Comparison of ENCODE assay signal across 23 cellular contexts in the genomic region with DNA sequence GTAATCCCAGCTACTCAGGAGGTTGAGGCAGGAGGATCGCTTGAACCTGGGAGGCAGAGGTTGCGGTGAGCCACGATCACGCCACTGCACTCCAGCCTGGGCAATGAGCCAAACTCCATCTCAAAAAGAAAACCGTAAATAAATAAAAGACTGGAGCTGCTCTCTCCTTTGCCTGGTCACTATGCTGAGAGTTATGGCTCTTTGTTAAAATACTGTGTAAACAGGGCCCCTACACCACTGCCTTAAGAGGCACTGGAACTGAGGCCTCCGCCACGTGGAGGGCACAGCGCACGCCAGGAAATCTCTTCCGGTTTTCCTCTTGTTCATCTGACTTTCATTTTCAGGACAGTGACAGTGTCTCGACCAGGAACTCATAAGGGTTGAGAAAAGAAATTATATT.
DNase-seq lines count a peak whose midpoint lies in the region; ATAC-seq and TF ChIP-seq lines count a peak whose summit lies in the region.
"Had no signal": no experiment of that assay in that cellular context is flagged by ENCODE, and none has a peak within 500 bp of the region (broad histone marks: within the 10 kb centered on the region; RNA-seq: fewer than 3 reads in every experiment).

No MANE protein-coding gene starts in this region.

- TF ChIP-seq CTCF in lung (IDR thresholded peaks at IDR 0.05; ENCODE audit: control extremely low read depth, extremely low read depth) (no peak), PC-9 (conservative IDR thresholded peaks at IDR 0.05) (no peak)

- no peak overlapping the region for H2AFZ ChIP-seq in PC-9

- intact Hi-C loops in PC-9 (cut with micrococcal nuclease; ENCODE audit: unreplicated experiment) = no loop called here

- BruUV-seq in PC-9 (replicated peaks; lab: Mats Ljungman, UMichigan) = no TSS peak

- H3K9me2 ChIP-seq in PC-9 (ENCODE audit: insufficient read depth) = no peaks in the 10 kb centered on the region

- H3K27me3 ChIP-seq in lung (ENCODE audit: control insufficient read depth, insufficient read depth) = no peaks in the 10 kb centered on the region
- H3K27me3 ChIP-seq in PC-9 (ENCODE audit: insufficient read depth, low read depth) = peaks cover 86% of the 10 kb centered on the region
- H3K27me3 ChIP-seq: dorsolateral prefrontal cortex, neutrophil had no signal

- 36 to 51% methylated on average over 11 of the region's 11 CpGs for WGBS in lung, 2 donors

- H3K4me2 ChIP-seq in PC-9 = no peak overlapping the region

- H3K27ac ChIP-seq in lung (ENCODE audit: low read depth in 1 of 2, low read length in 1 of 2) = no peak overlapping the region
- H3K27ac ChIP-seq in PC-9 = no peak overlapping the region
- H3K27ac ChIP-seq: dorsolateral prefrontal cortex, gastrocnemius medialis, neutrophil, SK-N-MC had no signal

- ATAC-seq in lung (ENCODE audit: insufficient read depth, low FRiP score) (no peak), HG03108 (IDR thresholded peaks at IDR 0.05; ENCODE audit: unreplicated experiment) (no peak)
- ATAC-seq: gastrocnemius medialis, Panc1, WTC11 had no signal

- DNase-seq in DMS53 treated with DMSO at 0.1 percent for 48 hours (lab: John Stamatoyannopoulos, UW; ENCODE audit: unreplicated experiment) (peak; percentile 24), NCI-H2029 (lab: John Stamatoyannopoulos, UW) (peak; percentile 97), NCI-H774 (lab: John Stamatoyannopoulos, UW) (peak; percentile 63), lung (ENCODE audit: low spot score) (peak; percentile 36), ecto neural progenitor cell (ENCODE audit: low spot score) (no peak), NCI-H1694 (lab: John Stamatoyannopoulos, UW) (no peak), PC-9 (no peak)
- DNase-seq: activated CD4-positive, alpha-beta memory T cell treated with anti-CD3 and anti-CD28 coated beads, Interleukin-2, amount 10 ng/mL, durations not matched to agents 7 days and 5 days; activated naive CD4-positive, alpha-beta T cell treated with Interleukin-2 at 50 U/mL for 16 hours; activated T-cell treated with anti-CD3 and anti-CD28 coated beads, Interleukin-2, amount 50 U/mL, for 1 hour; amygdala; dorsolateral prefrontal cortex; gastrocnemius medialis; HFFc6; NCI-H1048; retina; stimulated activated CD4-positive, alpha-beta T cell treated with anti-CD3 and anti-CD28 coated beads, Interleukin-12 subunit alpha, Interleukin-12 subunit beta, amount 100 ng/mL, for 4 hours; stimulated activated CD8-positive, alpha-beta memory T cell treated with anti-CD3 and anti-CD28 coated beads, Interleukin-4, amount 100 ng/mL, for 48 hours had no signal

- peaks cover 20% of the 10 kb centered on the region for H3F3A ChIP-seq in PC-9 (ENCODE audit: insufficient read depth, low read depth)

- no peaks in the 10 kb centered on the region for H3K79me2 ChIP-seq in PC-9 (ENCODE audit: low read depth)

- no peak overlapping the region for H3K4me3 ChIP-seq in lung
- no peak overlapping the region for H3K4me3 ChIP-seq in PC-9
- H3K4me3 ChIP-seq: dorsolateral prefrontal cortex, gastrocnemius medialis, SK-N-MC had no signal

- H4K20me1 ChIP-seq in PC-9 (ENCODE audit: insufficient read depth) = no peaks in the 10 kb centered on the region

- CTCF ChIA-PET in PC-9 (lab: Charles Lee) = no interaction called here

- H3K36me3 ChIP-seq in lung (ENCODE audit: control insufficient read depth in 2 of 2, insufficient read depth in 2 of 2, low read length in 2 of 2) (no peaks in the 10 kb centered on the region), PC-9 (ENCODE audit: low read depth) (no peaks in the 10 kb centered on the region)
- H3K36me3 ChIP-seq: gastrocnemius medialis, neutrophil had no signal

- POLR2A ChIA-PET in PC-9 (lab: Charles Lee; ENCODE audit: unreplicated experiment) = no interaction called here

- H3K4me1 ChIP-seq in lung (ENCODE audit: control insufficient read depth in 2 of 2, insufficient read depth in 2 of 2, low read length in 2 of 2) (no peaks in the 10 kb centered on the region), PC-9 (replicated peaks; ENCODE audit: insufficient read depth) (no peaks in the 10 kb centered on the region)
- H3K4me1 ChIP-seq: gastrocnemius medialis had no signal

- peaks cover 0 to 3% of the 10 kb centered on the region in 2 donors for H3K9me3 ChIP-seq in lung (ENCODE audit: control insufficient read depth in 2 of 2, insufficient read depth in 1 of 2, low read length in 1 of 2)
- H3K9me3 ChIP-seq in PC-9 (ENCODE audit: insufficient read depth, low read depth) = peaks cover 12% of the 10 kb centered on the region
- H3K9me3 ChIP-seq: gastrocnemius medialis, neutrophil had no signal

Comparison
In these comparisons a context has a peak if more than half of its experiments do, and no peak if none do; other contexts are left out.
1. DNase-seq: peak in DMS53 treated with DMSO at 0.1 percent for 48 hours (single experiment), NCI-H2029 (single experiment), NCI-H774 (single experiment) and lung (single experiment); none in ecto neural progenitor cell (single experiment), NCI-H1694 (single experiment) and PC-9 (0 of 2).